In genomic region chr6:125858427-125859320, GRCh38 we compare ENCODE assay signal across 9 cellular contexts.
DNase-seq lines count a peak whose midpoint lies in the region; ATAC-seq and TF ChIP-seq lines count a peak whose summit lies in the region.
"Had no signal": no experiment of that assay in that cellular context is flagged by ENCODE, and none has a peak within 500 bp of the region (broad histone marks: within the 10 kb centered on the region; RNA-seq: fewer than 3 reads in every experiment).

No MANE protein-coding gene starts in this region.

- H3K9me3 ChIP-seq in right atrium auricular region = no peaks in the 10 kb centered on the region

- H3K4me1 ChIP-seq in right atrium auricular region = no peaks in the 10 kb centered on the region

- no peaks in the 10 kb centered on the region for H3K27me3 Mint-ChIP-seq in activated CD8-positive, alpha-beta memory T cell treated with anti-CD3 and anti-CD28 coated beads, Interleukin-2, amount 10 ng/mL, durations not matched to agents 7 days and 5 days
- H3K27me3 Mint-ChIP-seq: dendritic cell treated with granulocyte-macrophage colony-stimulating factor and Interleukin-4, amounts not matched to agents 40 ng/mL and 50 ng/mL, for 4 days had no signal

- H3K27ac ChIP-seq in right atrium auricular region = no peak overlapping the region

- peak; percentile 72 for ATAC-seq in activated CD8-positive, alpha-beta memory T cell treated with anti-CD3 and anti-CD28 coated beads, Interleukin-2, amount 10 ng/mL, durations not matched to agents 7 days and 5 days
- ATAC-seq in HG03108 (IDR thresholded peaks at IDR 0.05; ENCODE audit: unreplicated experiment) (peak; percentile 77), GM18519 (IDR thresholded peaks at IDR 0.05; ENCODE audit: low FRiP score, unreplicated experiment) (no peak)

- DNase-seq in activated CD8-positive, alpha-beta memory T cell treated with anti-CD3 and anti-CD28 coated beads, Interleukin-2, amount 10 ng/mL, durations not matched to agents 7 days and 5 days = peak; percentile 55
- DNase-seq in activated CD8-positive, alpha-beta memory T cell treated with anti-CD3 and anti-CD28 coated beads, Interleukin-2, amount 50 U/mL, for 48 hours = no peak
- DNase-seq in OCI-M1 (lab: John Stamatoyannopoulos, UW) = peak; percentile 72
- peak in 37 of 58 donors; percentile 4 to 70 (median 37) for DNase-seq in anterior cingulate cortex (lab: John Stamatoyannopoulos, UW)
- no peak for DNase-seq in right atrium auricular region (ENCODE audit: low spot score)
- DNase-seq in retina = peak; percentile 51

- peaks cover 18% of the 10 kb centered on the region for H3K36me3 Mint-ChIP-seq in activated CD8-positive, alpha-beta memory T cell treated with anti-CD3 and anti-CD28 coated beads, Interleukin-2, amount 10 ng/mL, durations not matched to agents 7 days and 5 days

- no peak overlapping the region for H3K4me3 Mint-ChIP-seq in activated CD8-positive, alpha-beta memory T cell treated with anti-CD3 and anti-CD28 coated beads, Interleukin-2, amount 10 ng/mL, durations not matched to agents 7 days and 5 days
- H3K4me3 Mint-ChIP-seq: dendritic cell treated with granulocyte-macrophage colony-stimulating factor and Interleukin-4, amounts not matched to agents 40 ng/mL and 50 ng/mL, for 4 days had no signal

- peaks cover 6% of the 10 kb centered on the region for H3K4me1 Mint-ChIP-seq in activated CD8-positive, alpha-beta memory T cell treated with anti-CD3 and anti-CD28 coated beads, Interleukin-2, amount 10 ng/mL, durations not matched to agents 7 days and 5 days

- no peak overlapping the region for H3K4me3 ChIP-seq in right atrium auricular region

- CTCF ChIA-PET in activated CD8-positive, alpha-beta memory T cell treated with anti-CD3 and anti-CD28 coated beads, Interleukin-2, amount 10 ng/mL, durations not matched to agents 7 days and 5 days (lab: Charles Lee) = interaction anchor here (0.7 to 2.3 kb wide), 11 partner anchors 20 to 128 kb away, joined by 3 to 17 read pairs (median 3); partner anchors contain the start of genes HINT3, NCOA7 and TRMT11

- H3K36me3 ChIP-seq in right atrium auricular region = peaks cover 6% of the 10 kb centered on the region

- no peak overlapping the region for H3K27ac Mint-ChIP-seq in activated CD8-positive, alpha-beta memory T cell treated with anti-CD3 and anti-CD28 coated beads, Interleukin-2, amount 10 ng/mL, durations not matched to agents 7 days and 5 days
- H3K27ac Mint-ChIP-seq: dendritic cell treated with granulocyte-macrophage colony-stimulating factor and Interleukin-4, amounts not matched to agents 40 ng/mL and 50 ng/mL, for 4 days had no signal

- H3K9me3 Mint-ChIP-seq in activated CD8-positive, alpha-beta memory T cell treated with anti-CD3 and anti-CD28 coated beads, Interleukin-2, amount 10 ng/mL, durations not matched to agents 7 days and 5 days (ENCODE audit: low read depth) = no peaks in the 10 kb centered on the region
- H3K9me3 Mint-ChIP-seq: dendritic cell treated with granulocyte-macrophage colony-stimulating factor and Interleukin-4, amounts not matched to agents 40 ng/mL and 50 ng/mL, for 4 days had no signal

- H3K27me3 ChIP-seq in right atrium auricular region = no peaks in the 10 kb centered on the region

- TF ChIP-seq CTCF in right atrium auricular region (IDR thresholded peaks at IDR 0.05) = peak; percentile 53 to 76

Comparison
In these comparisons a context has a peak if more than half of its experiments do, and no peak if none do; other contexts are left out.
1. DNase-seq: peak in activated CD8-positive, alpha-beta memory T cell treated with anti-CD3 and anti-CD28 coated beads, Interleukin-2, amount 10 ng/mL, durations not matched to agents 7 days and 5 days (single experiment), OCI-M1 (single experiment), anterior cingulate cortex (37 of 58) and retina (single experiment); none in activated CD8-positive, alpha-beta memory T cell treated with anti-CD3 and anti-CD28 coated beads, Interleukin-2, amount 50 U/mL, for 48 hours (single experiment) and right atrium auricular region (single experiment).